Comparison of ENCODE assay signal across 1 cellular context in genomic region chr7:111642373-111642772, GRCh38.
A peak's percentile ranks its signal among the peaks of the same experiment; 100 is the strongest.
TF ChIP-seq lines count a peak whose summit lies in the region.

No MANE protein-coding gene starts in this region.

TF ChIP-seq in K562, 482 proteins besides CTCF, POLR2A, EP300 and RAD21 (continued from another document):
- TF ChIP-seq, protein P1, sequence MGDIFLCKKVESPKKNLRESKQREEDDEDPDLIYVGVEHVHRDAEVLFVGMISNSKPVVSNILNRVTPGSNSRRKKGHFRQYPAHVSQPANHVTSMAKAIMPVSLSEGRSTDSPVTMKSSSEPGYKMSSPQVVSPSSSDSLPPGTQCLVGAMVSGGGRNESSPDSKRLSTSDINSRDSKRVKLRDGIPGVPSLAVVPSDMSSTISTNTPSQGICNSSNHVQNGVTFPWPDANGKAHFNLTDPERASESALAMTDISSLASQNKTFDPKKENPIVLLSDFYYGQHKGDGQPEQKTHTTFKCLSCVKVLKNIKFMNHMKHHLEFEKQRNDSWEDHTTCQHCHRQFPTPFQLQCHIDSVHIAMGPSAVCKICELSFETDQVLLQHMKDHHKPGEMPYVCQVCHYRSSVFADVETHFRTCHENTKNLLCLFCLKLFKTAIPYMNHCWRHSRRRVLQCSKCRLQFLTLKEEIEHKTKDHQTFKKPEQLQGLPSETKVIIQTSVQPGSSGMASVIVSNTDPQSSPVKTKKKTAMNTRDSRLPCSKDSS (IDR thresholded peaks at IDR 0.05; ENCODE audit: low read depth, partially characterized antibody), result no peak
- TF ChIP-seq ELF1 (tag; IDR thresholded peaks at IDR 0.05) (0 out of 2 replicates have a peak, but pooled peaks have one; percentile 42), MYBL2 (IDR thresholded peaks at IDR 0.05; ENCODE audit: low read depth) (no peak), MYBL2 (CRISPR knock-in tag; IDR thresholded peaks at IDR 0.05; ENCODE audit: borderline replicate concordance) (no peak), POLR2G (IDR thresholded peaks at IDR 0.05; ENCODE audit: low read depth, low read length) (no peak), CREB5 (CRISPR knock-in tag; IDR thresholded peaks at IDR 0.05) (no peak), ZNF197 (CRISPR knock-in tag; IDR thresholded peaks at IDR 0.05; ENCODE audit: low read depth) (no peak), ZBTB7A (IDR thresholded peaks at IDR 0.05; ENCODE audit: borderline replicate concordance, control insufficient read depth, low read depth, low read length) (no peak), RHOXF2B (CRISPR knock-in tag; conservative IDR thresholded peaks at IDR 0.05) (no peak), HNRNPK (IDR thresholded peaks at IDR 0.05; ENCODE audit: low read depth, low read length, poor library complexity, severe bottlenecking) (no peak), FOSL1 (tag; conservative IDR thresholded peaks at IDR 0.05) (no peak), TAF15 (IDR thresholded peaks at IDR 0.05; ENCODE audit: low read depth, low read length) (no peak), MCM2 (IDR thresholded peaks at IDR 0.05; ENCODE audit: low read depth) (no peak)
- TF ChIP-seq, protein P2, sequence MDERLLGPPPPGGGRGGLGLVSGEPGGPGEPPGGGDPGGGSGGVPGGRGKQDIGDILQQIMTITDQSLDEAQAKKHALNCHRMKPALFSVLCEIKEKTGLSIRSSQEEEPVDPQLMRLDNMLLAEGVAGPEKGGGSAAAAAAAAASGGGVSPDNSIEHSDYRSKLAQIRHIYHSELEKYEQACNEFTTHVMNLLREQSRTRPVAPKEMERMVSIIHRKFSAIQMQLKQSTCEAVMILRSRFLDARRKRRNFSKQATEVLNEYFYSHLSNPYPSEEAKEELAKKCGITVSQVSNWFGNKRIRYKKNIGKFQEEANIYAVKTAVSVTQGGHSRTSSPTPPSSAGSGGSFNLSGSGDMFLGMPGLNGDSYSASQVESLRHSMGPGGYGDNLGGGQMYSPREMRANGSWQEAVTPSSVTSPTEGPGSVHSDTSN (CRISPR knock-in tag; IDR thresholded peaks at IDR 0.05; ENCODE audit: low read depth), result no peak
- TF ChIP-seq, protein P2 (tag; conservative IDR thresholded peaks at IDR 0.05; ENCODE audit: low read depth), result no peak
